8 cellular contexts compared by ENCODE assay signal in genomic region chr12:49288412-49288853, GRCh38. TPM values are rescaled to one million over a fixed set of nuclear protein-coding genes. Genes with fewer than 3 reads are reported as not detected.
A peak's percentile ranks its signal among the peaks of the same experiment; 100 is the strongest.
DNase-seq lines count a peak whose midpoint lies in the region; ATAC-seq and TF ChIP-seq lines count a peak whose summit lies in the region.

No MANE protein-coding gene starts in this region.

- no peaks in the 10 kb centered on the region for H3K9me3 Mint-ChIP-seq in activated CD4-positive, alpha-beta T cell treated with anti-CD3 and anti-CD28 coated beads, Interleukin-2, amount 10 ng/mL, durations not matched to agents 7 days and 5 days

- peaks cover 3% of the 10 kb centered on the region for H3K4me1 Mint-ChIP-seq in activated CD4-positive, alpha-beta T cell treated with anti-CD3 and anti-CD28 coated beads, Interleukin-2, amount 10 ng/mL, durations not matched to agents 7 days and 5 days

- H3K27ac ChIP-seq in coronary artery, result no peak overlapping the region

- DNase-seq in NCI-H1105 treated with DMSO at 0.1 percent for 48 hours (lab: John Stamatoyannopoulos, UW), result peak; percentile 26
- DNase-seq in NCI-H1105 (lab: John Stamatoyannopoulos, UW), result no peak
- DNase-seq in NB4 (ENCODE audit: low read depth), result peak; percentile 73
- peak; percentile 81 for DNase-seq in activated CD4-positive, alpha-beta T cell treated with anti-CD3 and anti-CD28 coated beads, Interleukin-2, amount 10 ng/mL, durations not matched to agents 7 days and 5 days
- DNase-seq in coronary artery (ENCODE audit: low spot score), result no peak
- peak; percentile 65 to 72 for DNase-seq in lung microvascular endothelial cell (ENCODE audit: low read depth in 2 of 2)
- peak; percentile 80 for DNase-seq in stimulated activated CD8-positive, alpha-beta memory T cell treated with anti-CD3 and anti-CD28 coated beads, Interleukin-4, amount 100 ng/mL, for 48 hours

- no peak for TF ChIP-seq POLR2A in NB4 (IDR thresholded peaks at IDR 0.05; ENCODE audit: extremely low read depth, insufficient read length)

- no peak overlapping the region for H3K4me3 Mint-ChIP-seq in activated CD4-positive, alpha-beta T cell treated with anti-CD3 and anti-CD28 coated beads, Interleukin-2, amount 10 ng/mL, durations not matched to agents 7 days and 5 days

- no peak overlapping the region for H3K4me3 ChIP-seq in NB4 (ENCODE audit: low read depth, low read length)
- no peak overlapping the region for H3K4me3 ChIP-seq in coronary artery

- POLR2A ChIA-PET in activated CD4-positive, alpha-beta T cell treated with anti-CD3 and anti-CD28 coated beads, Interleukin-2, amount 10 ng/mL, durations not matched to agents 7 days and 5 days (lab: Charles Lee), result no interaction called here

- H3K27me3 Mint-ChIP-seq in activated CD4-positive, alpha-beta T cell treated with anti-CD3 and anti-CD28 coated beads, Interleukin-2, amount 10 ng/mL, durations not matched to agents 7 days and 5 days, result peaks cover 31% of the 10 kb centered on the region

- no peaks in the 10 kb centered on the region for H3K36me3 Mint-ChIP-seq in activated CD4-positive, alpha-beta T cell treated with anti-CD3 and anti-CD28 coated beads, Interleukin-2, amount 10 ng/mL, durations not matched to agents 7 days and 5 days (ENCODE audit: low read depth)

- H3K27ac Mint-ChIP-seq in activated CD4-positive, alpha-beta T cell treated with anti-CD3 and anti-CD28 coated beads, Interleukin-2, amount 10 ng/mL, durations not matched to agents 7 days and 5 days, result no peak overlapping the region

- no peak for ATAC-seq in HG02642 (IDR thresholded peaks at IDR 0.05; ENCODE audit: poor library complexity, unreplicated experiment)

- TF ChIP-seq CTCF in NB4 (IDR thresholded peaks at IDR 0.05; ENCODE audit: low read depth, low read length) (peak; percentile 89), coronary artery (IDR thresholded peaks at IDR 0.05) (peak; percentile 74)

- CTCF ChIA-PET in activated CD4-positive, alpha-beta T cell treated with anti-CD3 and anti-CD28 coated beads, Interleukin-2, amount 10 ng/mL, durations not matched to agents 7 days and 5 days (lab: Charles Lee), result interaction anchor here (0.5 to 3.9 kb wide), 13 partner anchors 9 to 293 kb away, joined by 3 to 19 read pairs (median 3); partner anchors contain the start of genes C1QL4, DNAJC22, SPATS2 and TROAP

RNA-seq across cellular contexts. Expression of gene PRPH, which starts 6.5 kb away (rescaled TPM):
- total RNA-seq in activated CD4-positive, alpha-beta T cell treated with anti-CD3 and anti-CD28 coated beads, Interleukin-2, amount 10 ng/mL, durations not matched to agents 7 days and 5 days, result not detected
- not detected in 2 replicates for total RNA-seq in lung microvascular endothelial cell

RNA-seq across cellular contexts. Expression of gene TUBA1C, which starts 23.6 kb away (rescaled TPM):
- total RNA-seq in activated CD4-positive, alpha-beta T cell treated with anti-CD3 and anti-CD28 coated beads, Interleukin-2, amount 10 ng/mL, durations not matched to agents 7 days and 5 days, result 100 to 1,000 TPM; 246 to 278 TPM
- 87.5 and 122 TPM in 2 replicates for total RNA-seq in lung microvascular endothelial cell

RNA-seq across cellular contexts. Expression of gene TROAP, which starts 34.6 kb away (rescaled TPM):
- total RNA-seq in activated CD4-positive, alpha-beta T cell treated with anti-CD3 and anti-CD28 coated beads, Interleukin-2, amount 10 ng/mL, durations not matched to agents 7 days and 5 days, result 100 to 1,000 TPM; 111 to 115 TPM
- total RNA-seq in lung microvascular endothelial cell, result 1.6 and 8.9 TPM in 2 replicates

RNA-seq across cellular contexts. Expression of gene C1QL4, which starts 48.6 kb away (rescaled TPM):
- not detected for total RNA-seq in activated CD4-positive, alpha-beta T cell treated with anti-CD3 and anti-CD28 coated beads, Interleukin-2, amount 10 ng/mL, durations not matched to agents 7 days and 5 days
- not detected in 2 replicates for total RNA-seq in lung microvascular endothelial cell

RNA-seq across cellular contexts. Expression of gene DNAJC22, which starts 58.3 kb away (rescaled TPM):
- total RNA-seq in activated CD4-positive, alpha-beta T cell treated with anti-CD3 and anti-CD28 coated beads, Interleukin-2, amount 10 ng/mL, durations not matched to agents 7 days and 5 days, result not detected
- total RNA-seq in lung microvascular endothelial cell, result 0.40 and 0.87 TPM in 2 replicates

Comparison
In these comparisons a context has a peak if more than half of its experiments do, and no peak if none do; other contexts are left out.
1. DNase-seq: peak in NCI-H1105 treated with DMSO at 0.1 percent for 48 hours (single experiment), NB4 (single experiment), activated CD4-positive, alpha-beta T cell treated with anti-CD3 and anti-CD28 coated beads, Interleukin-2, amount 10 ng/mL, durations not matched to agents 7 days and 5 days (single experiment), lung microvascular endothelial cell (2 of 2) and stimulated activated CD8-positive, alpha-beta memory T cell treated with anti-CD3 and anti-CD28 coated beads, Interleukin-4, amount 100 ng/mL, for 48 hours (single experiment); none in NCI-H1105 (single experiment) and coronary artery (single experiment).
2. RNA of gene TROAP, which starts 34.6 kb away (total RNA-seq): 111 to 115 TPM in activated CD4-positive, alpha-beta T cell treated with anti-CD3 and anti-CD28 coated beads, Interleukin-2, amount 10 ng/mL, durations not matched to agents 7 days and 5 days; 1.6 to 8.9 TPM in lung microvascular endothelial cell; every median in the first group is over 10 times any median in the second.